Comparison of ENCODE assay signal across 1 cellular context in genomic region chr13:39385621-39386231, GRCh38.
TF ChIP-seq lines count a peak whose summit lies in the region.

No MANE protein-coding gene starts in this region.

TF ChIP-seq in HEK293, 187 proteins besides CTCF, POLR2A, EP300 and RAD21 (continued from another document):
- peak; percentile 89 for TF ChIP-seq PRDM4 (tag by site-specific recombination; IDR thresholded peaks at IDR 0.05)
- TF ChIP-seq ZNF292 (tag by site-specific recombination; IDR thresholded peaks at IDR 0.05; ENCODE audit: borderline replicate concordance, low read depth): no peak
- TF ChIP-seq ZNF423 (tag by site-specific recombination; IDR thresholded peaks at IDR 0.05): no peak
- TF ChIP-seq ZNF148 (tag by site-specific recombination; IDR thresholded peaks at IDR 0.05; ENCODE audit: borderline replicate concordance): no peak
- TF ChIP-seq ZNF280C (tag by site-specific recombination; IDR thresholded peaks at IDR 0.05): no peak
- no peak for TF ChIP-seq ZNF391 (tag by site-specific recombination; IDR thresholded peaks at IDR 0.05; ENCODE audit: borderline replicate concordance, low read depth)
- TF ChIP-seq ZNF610 (tag by site-specific recombination; IDR thresholded peaks at IDR 0.05; ENCODE audit: borderline replicate concordance): peak; percentile 89
- no peak for TF ChIP-seq ZNF513 (tag by site-specific recombination; IDR thresholded peaks at IDR 0.05)
- peak; percentile 37; the same call in 1 of the 2 replicates for TF ChIP-seq ZNF121 (tag by site-specific recombination; IDR thresholded peaks at IDR 0.05)
- no peak for TF ChIP-seq ZFP37 (tag by site-specific recombination; IDR thresholded peaks at IDR 0.05)
- TF ChIP-seq ZNF629 (tag by site-specific recombination; IDR thresholded peaks at IDR 0.05): peak; percentile 83
- TF ChIP-seq KLF8 (tag by site-specific recombination; IDR thresholded peaks at IDR 0.05): no peak; the same call in 1 of the 2 replicates
- peak; percentile 80; the same call in 1 of the 2 replicates for TF ChIP-seq ZNF362 (tag by site-specific recombination; IDR thresholded peaks at IDR 0.05)
- no peak for TF ChIP-seq ZNF248 (tag by site-specific recombination; IDR thresholded peaks at IDR 0.05)
- TF ChIP-seq ZNF558 (tag by site-specific recombination; IDR thresholded peaks at IDR 0.05): peak; percentile 27; the same call in 1 of the 2 replicates
- TF ChIP-seq ZNF843 (tag by site-specific recombination; IDR thresholded peaks at IDR 0.05): peak; percentile 98
- no peak for TF ChIP-seq ZNF175 (tag by site-specific recombination; IDR thresholded peaks at IDR 0.05)
- no peak for TF ChIP-seq ELK4 (IDR thresholded peaks at IDR 0.05; ENCODE audit: borderline replicate concordance, low read depth, low read length)
- no peak for TF ChIP-seq ZNF777 (tag by site-specific recombination; IDR thresholded peaks at IDR 0.05; ENCODE audit: borderline replicate concordance)
- TF ChIP-seq ZNF223 (tag by site-specific recombination; IDR thresholded peaks at IDR 0.05): no peak
- TF ChIP-seq SP3 (tag by site-specific recombination; IDR thresholded peaks at IDR 0.05): no peak
- no peak for TF ChIP-seq ZNF549 (tag by site-specific recombination; IDR thresholded peaks at IDR 0.05)
- TF ChIP-seq ZNF510 (tag by site-specific recombination; IDR thresholded peaks at IDR 0.05; ENCODE audit: insufficient replicate concordance): no peak
- TF ChIP-seq ZEB2 (tag by site-specific recombination; IDR thresholded peaks at IDR 0.05): peak; percentile 73; the same call in 1 of the 2 replicates
- TF ChIP-seq ZNF585B (tag by site-specific recombination; IDR thresholded peaks at IDR 0.05): no peak
- no peak for TF ChIP-seq MYNN (tag by site-specific recombination; IDR thresholded peaks at IDR 0.05; ENCODE audit: borderline replicate concordance)
- TF ChIP-seq REPIN1 (tag by site-specific recombination; IDR thresholded peaks at IDR 0.05; ENCODE audit: low read depth): no peak
- TF ChIP-seq ZSCAN30 (tag by site-specific recombination; IDR thresholded peaks at IDR 0.05): peak; percentile 97
- peak; percentile 77; the same call in 1 of the 2 replicates for TF ChIP-seq TCF7L2 (IDR thresholded peaks at IDR 0.05; ENCODE audit: borderline replicate concordance, low read depth, low read length)
- TF ChIP-seq ZNF600 (tag by site-specific recombination; IDR thresholded peaks at IDR 0.05): 0 out of 2 replicates have a peak, but pooled peaks have one; percentile 14
- TF ChIP-seq ZNF76 (tag by site-specific recombination; IDR thresholded peaks at IDR 0.05; ENCODE audit: borderline replicate concordance, low read depth): no peak
- TF ChIP-seq ZNF596 (tag by site-specific recombination; IDR thresholded peaks at IDR 0.05): peak; percentile 35; the same call in 1 of the 2 replicates
- no peak for TF ChIP-seq ZNF747 (tag by site-specific recombination; IDR thresholded peaks at IDR 0.05)
- TF ChIP-seq KLF16 (tag by site-specific recombination; IDR thresholded peaks at IDR 0.05): no peak
- no peak for TF ChIP-seq ZNF624 (tag by site-specific recombination; IDR thresholded peaks at IDR 0.05)
- 0 out of 2 replicates have a peak, but pooled peaks have one; percentile 26 for TF ChIP-seq ZBTB6 (tag by site-specific recombination; IDR thresholded peaks at IDR 0.05)
- TF ChIP-seq ZNF707 (tag by site-specific recombination; IDR thresholded peaks at IDR 0.05): no peak
- TF ChIP-seq ATF2 (tag by site-specific recombination; IDR thresholded peaks at IDR 0.05; ENCODE audit: low read depth): peak; percentile 81
- TF ChIP-seq BCL11B (tag by site-specific recombination; IDR thresholded peaks at IDR 0.05; ENCODE audit: low read depth): 0 out of 2 replicates have a peak, but pooled peaks have one; percentile 61
- TF ChIP-seq ZNF112 (tag by site-specific recombination; IDR thresholded peaks at IDR 0.05): no peak
- no peak for TF ChIP-seq ZNF138 (tag by site-specific recombination; IDR thresholded peaks at IDR 0.05; ENCODE audit: borderline replicate concordance)
